ENCODE assay signal across 1 cellular context in the genomic region with DNA sequence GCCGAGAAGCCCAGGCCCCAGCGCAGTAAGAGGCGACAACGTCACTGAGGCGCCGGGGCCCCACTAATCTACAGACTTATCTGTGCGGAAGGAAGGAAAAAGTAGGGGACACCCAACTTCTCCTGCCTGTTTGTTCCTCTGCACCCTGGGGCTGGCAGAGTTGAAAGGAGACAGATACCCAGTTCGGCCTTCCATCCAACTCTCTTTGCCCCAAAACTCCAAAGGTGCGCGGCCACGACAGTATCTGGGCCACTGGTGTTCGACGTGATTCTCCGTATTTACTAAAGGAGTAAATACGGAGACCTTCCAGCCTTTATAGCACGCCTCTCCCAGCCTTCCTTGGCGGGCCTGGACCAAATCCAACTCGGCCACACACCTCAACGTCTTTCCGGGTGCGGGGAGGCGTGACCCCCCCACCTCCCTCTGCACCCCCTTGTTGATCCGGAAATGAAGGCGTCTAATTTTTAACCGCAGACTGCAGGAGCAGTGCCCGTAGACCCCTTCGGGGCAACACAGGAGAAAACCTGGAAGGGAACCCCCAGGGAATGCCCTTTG.
TF ChIP-seq lines count a peak whose summit lies in the region.

No MANE protein-coding gene starts in this region.

TF ChIP-seq in HepG2, 621 proteins besides CTCF, POLR2A, EP300 and RAD21 (continued from another document):
- TF ChIP-seq, protein P1, sequence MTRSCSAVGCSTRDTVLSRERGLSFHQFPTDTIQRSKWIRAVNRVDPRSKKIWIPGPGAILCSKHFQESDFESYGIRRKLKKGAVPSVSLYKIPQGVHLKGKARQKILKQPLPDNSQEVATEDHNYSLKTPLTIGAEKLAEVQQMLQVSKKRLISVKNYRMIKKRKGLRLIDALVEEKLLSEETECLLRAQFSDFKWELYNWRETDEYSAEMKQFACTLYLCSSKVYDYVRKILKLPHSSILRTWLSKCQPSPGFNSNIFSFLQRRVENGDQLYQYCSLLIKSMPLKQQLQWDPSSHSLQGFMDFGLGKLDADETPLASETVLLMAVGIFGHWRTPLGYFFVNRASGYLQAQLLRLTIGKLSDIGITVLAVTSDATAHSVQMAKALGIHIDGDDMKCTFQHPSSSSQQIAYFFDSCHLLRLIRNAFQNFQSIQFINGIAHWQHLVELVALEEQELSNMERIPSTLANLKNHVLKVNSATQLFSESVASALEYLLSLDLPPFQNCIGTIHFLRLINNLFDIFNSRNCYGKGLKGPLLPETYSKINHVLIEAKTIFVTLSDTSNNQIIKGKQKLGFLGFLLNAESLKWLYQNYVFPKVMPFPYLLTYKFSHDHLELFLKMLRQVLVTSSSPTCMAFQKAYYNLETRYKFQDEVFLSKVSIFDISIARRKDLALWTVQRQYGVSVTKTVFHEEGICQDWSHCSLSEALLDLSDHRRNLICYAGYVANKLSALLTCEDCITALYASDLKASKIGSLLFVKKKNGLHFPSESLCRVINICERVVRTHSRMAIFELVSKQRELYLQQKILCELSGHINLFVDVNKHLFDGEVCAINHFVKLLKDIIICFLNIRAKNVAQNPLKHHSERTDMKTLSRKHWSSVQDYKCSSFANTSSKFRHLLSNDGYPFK (CRISPR knock-in tag; IDR thresholded peaks at IDR 0.05; ENCODE audit: borderline replicate concordance): 0 out of 2 replicates have a peak, but pooled peaks have one; percentile 11
- TF ChIP-seq, protein P2, sequence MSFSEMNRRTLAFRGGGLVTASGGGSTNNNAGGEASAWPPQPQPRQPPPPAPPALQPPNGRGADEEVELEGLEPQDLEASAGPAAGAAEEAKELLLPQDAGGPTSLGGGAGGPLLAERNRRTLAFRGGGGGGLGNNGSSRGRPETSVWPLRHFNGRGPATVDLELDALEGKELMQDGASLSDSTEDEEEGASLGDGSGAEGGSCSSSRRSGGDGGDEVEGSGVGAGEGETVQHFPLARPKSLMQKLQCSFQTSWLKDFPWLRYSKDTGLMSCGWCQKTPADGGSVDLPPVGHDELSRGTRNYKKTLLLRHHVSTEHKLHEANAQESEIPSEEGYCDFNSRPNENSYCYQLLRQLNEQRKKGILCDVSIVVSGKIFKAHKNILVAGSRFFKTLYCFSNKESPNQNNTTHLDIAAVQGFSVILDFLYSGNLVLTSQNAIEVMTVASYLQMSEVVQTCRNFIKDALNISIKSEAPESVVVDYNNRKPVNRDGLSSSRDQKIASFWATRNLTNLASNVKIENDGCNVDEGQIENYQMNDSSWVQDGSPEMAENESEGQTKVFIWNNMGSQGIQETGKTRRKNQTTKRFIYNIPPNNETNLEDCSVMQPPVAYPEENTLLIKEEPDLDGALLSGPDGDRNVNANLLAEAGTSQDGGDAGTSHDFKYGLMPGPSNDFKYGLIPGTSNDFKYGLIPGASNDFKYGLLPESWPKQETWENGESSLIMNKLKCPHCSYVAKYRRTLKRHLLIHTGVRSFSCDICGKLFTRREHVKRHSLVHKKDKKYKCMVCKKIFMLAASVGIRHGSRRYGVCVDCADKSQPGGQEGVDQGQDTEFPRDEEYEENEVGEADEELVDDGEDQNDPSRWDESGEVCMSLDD (CRISPR knock-in tag; IDR thresholded peaks at IDR 0.05; ENCODE audit: borderline replicate concordance): peak; percentile 12
- TF ChIP-seq ZNF224 (CRISPR knock-in tag; IDR thresholded peaks at IDR 0.05) (0 out of 2 replicates have a peak, but pooled peaks have one; percentile 37), GPN1 (CRISPR knock-in tag; IDR thresholded peaks at IDR 0.05; ENCODE audit: borderline replicate concordance) (no peak), GABPA (IDR thresholded peaks at IDR 0.05; ENCODE audit: low read depth, low read length) (no peak), GABPA (CRISPR knock-in tag; IDR thresholded peaks at IDR 0.05; ENCODE audit: low read depth) (peak; percentile 26; the same call in 1 of the 2 replicates), TOPORS (CRISPR knock-in tag; IDR thresholded peaks at IDR 0.05) (0 out of 2 replicates have a peak, but pooled peaks have one; percentile 29), KAT7 (CRISPR knock-in tag; IDR thresholded peaks at IDR 0.05; ENCODE audit: borderline replicate concordance) (peak; percentile 27; the same call in 1 of the 2 replicates), ZNF138 (CRISPR knock-in tag; IDR thresholded peaks at IDR 0.05; ENCODE audit: low read depth) (no peak), KAT8 (CRISPR knock-in tag; IDR thresholded peaks at IDR 0.05) (peak; percentile 8), HES4 (CRISPR knock-in tag; IDR thresholded peaks at IDR 0.05; ENCODE audit: borderline replicate concordance) (peak; percentile 67; the same call in 1 of the 2 replicates), FOXA1 (IDR thresholded peaks at IDR 0.05) (no peak), FOXA1 (CRISPR knock-in tag; IDR thresholded peaks at IDR 0.05) (peak; percentile 5; the same call in 1 of the 2 replicates), KMT2B (CRISPR knock-in tag; IDR thresholded peaks at IDR 0.05) (0 out of 2 replicates have a peak, but pooled peaks have one; percentile 4), FOXO1 (CRISPR knock-in tag; IDR thresholded peaks at IDR 0.05) (0 out of 2 replicates have a peak, but pooled peaks have one; percentile 4), U2AF1 (optimal IDR thresholded peaks at IDR 0.05; ENCODE audit: low read depth, low read length) (peak; percentile 48), TAF15 (IDR thresholded peaks at IDR 0.05; ENCODE audit: low read depth, low read length, poor library complexity, severe bottlenecking) (no peak), ZSCAN29 (CRISPR knock-in tag; conservative IDR thresholded peaks at IDR 0.05) (peak; percentile 9; the same call in 1 of the 2 replicates), ZNF446 (CRISPR knock-in tag; IDR thresholded peaks at IDR 0.05) (0 out of 2 replicates have a peak, but pooled peaks have one; percentile 30), SIN3A (IDR thresholded peaks at IDR 0.05; ENCODE audit: borderline replicate concordance, low read depth, low read length) (peak; percentile 33; the same call in 1 of the 2 replicates)
- TF ChIP-seq, protein P3, sequence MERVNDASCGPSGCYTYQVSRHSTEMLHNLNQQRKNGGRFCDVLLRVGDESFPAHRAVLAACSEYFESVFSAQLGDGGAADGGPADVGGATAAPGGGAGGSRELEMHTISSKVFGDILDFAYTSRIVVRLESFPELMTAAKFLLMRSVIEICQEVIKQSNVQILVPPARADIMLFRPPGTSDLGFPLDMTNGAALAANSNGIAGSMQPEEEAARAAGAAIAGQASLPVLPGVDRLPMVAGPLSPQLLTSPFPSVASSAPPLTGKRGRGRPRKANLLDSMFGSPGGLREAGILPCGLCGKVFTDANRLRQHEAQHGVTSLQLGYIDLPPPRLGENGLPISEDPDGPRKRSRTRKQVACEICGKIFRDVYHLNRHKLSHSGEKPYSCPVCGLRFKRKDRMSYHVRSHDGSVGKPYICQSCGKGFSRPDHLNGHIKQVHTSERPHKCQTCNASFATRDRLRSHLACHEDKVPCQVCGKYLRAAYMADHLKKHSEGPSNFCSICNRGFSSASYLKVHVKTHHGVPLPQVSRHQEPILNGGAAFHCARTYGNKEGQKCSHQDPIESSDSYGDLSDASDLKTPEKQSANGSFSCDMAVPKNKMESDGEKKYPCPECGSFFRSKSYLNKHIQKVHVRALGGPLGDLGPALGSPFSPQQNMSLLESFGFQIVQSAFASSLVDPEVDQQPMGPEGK (CRISPR knock-in tag; IDR thresholded peaks at IDR 0.05): peak; percentile 77
- TF ChIP-seq, protein P4, sequence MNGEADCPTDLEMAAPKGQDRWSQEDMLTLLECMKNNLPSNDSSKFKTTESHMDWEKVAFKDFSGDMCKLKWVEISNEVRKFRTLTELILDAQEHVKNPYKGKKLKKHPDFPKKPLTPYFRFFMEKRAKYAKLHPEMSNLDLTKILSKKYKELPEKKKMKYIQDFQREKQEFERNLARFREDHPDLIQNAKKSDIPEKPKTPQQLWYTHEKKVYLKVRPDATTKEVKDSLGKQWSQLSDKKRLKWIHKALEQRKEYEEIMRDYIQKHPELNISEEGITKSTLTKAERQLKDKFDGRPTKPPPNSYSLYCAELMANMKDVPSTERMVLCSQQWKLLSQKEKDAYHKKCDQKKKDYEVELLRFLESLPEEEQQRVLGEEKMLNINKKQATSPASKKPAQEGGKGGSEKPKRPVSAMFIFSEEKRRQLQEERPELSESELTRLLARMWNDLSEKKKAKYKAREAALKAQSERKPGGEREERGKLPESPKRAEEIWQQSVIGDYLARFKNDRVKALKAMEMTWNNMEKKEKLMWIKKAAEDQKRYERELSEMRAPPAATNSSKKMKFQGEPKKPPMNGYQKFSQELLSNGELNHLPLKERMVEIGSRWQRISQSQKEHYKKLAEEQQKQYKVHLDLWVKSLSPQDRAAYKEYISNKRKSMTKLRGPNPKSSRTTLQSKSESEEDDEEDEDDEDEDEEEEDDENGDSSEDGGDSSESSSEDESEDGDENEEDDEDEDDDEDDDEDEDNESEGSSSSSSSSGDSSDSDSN (CRISPR knock-in tag; IDR thresholded peaks at IDR 0.05): peak; percentile 3; the same call in 1 of the 2 replicates
- TF ChIP-seq, protein P5, sequence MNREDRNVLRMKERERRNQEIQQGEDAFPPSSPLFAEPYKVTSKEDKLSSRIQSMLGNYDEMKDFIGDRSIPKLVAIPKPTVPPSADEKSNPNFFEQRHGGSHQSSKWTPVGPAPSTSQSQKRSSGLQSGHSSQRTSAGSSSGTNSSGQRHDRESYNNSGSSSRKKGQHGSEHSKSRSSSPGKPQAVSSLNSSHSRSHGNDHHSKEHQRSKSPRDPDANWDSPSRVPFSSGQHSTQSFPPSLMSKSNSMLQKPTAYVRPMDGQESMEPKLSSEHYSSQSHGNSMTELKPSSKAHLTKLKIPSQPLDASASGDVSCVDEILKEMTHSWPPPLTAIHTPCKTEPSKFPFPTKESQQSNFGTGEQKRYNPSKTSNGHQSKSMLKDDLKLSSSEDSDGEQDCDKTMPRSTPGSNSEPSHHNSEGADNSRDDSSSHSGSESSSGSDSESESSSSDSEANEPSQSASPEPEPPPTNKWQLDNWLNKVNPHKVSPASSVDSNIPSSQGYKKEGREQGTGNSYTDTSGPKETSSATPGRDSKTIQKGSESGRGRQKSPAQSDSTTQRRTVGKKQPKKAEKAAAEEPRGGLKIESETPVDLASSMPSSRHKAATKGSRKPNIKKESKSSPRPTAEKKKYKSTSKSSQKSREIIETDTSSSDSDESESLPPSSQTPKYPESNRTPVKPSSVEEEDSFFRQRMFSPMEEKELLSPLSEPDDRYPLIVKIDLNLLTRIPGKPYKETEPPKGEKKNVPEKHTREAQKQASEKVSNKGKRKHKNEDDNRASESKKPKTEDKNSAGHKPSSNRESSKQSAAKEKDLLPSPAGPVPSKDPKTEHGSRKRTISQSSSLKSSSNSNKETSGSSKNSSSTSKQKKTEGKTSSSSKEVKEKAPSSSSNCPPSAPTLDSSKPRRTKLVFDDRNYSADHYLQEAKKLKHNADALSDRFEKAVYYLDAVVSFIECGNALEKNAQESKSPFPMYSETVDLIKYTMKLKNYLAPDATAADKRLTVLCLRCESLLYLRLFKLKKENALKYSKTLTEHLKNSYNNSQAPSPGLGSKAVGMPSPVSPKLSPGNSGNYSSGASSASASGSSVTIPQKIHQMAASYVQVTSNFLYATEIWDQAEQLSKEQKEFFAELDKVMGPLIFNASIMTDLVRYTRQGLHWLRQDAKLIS (CRISPR knock-in tag; IDR thresholded peaks at IDR 0.05): 0 out of 2 replicates have a peak, but pooled peaks have one; percentile 9
- TF ChIP-seq, protein P6, sequence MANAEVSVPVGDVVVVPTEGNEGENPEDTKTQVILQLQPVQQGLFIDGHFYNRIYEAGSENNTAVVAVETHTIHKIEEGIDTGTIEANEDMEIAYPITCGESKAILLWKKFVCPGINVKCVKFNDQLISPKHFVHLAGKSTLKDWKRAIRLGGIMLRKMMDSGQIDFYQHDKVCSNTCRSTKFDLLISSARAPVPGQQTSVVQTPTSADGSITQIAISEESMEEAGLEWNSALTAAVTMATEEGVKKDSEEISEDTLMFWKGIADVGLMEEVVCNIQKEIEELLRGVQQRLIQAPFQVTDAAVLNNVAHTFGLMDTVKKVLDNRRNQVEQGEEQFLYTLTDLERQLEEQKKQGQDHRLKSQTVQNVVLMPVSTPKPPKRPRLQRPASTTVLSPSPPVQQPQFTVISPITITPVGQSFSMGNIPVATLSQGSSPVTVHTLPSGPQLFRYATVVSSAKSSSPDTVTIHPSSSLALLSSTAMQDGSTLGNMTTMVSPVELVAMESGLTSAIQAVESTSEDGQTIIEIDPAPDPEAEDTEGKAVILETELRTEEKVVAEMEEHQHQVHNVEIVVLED (CRISPR knock-in tag; IDR thresholded peaks at IDR 0.05; ENCODE audit: borderline replicate concordance): 0 out of 2 replicates have a peak, but pooled peaks have one; percentile 1
- TF ChIP-seq, protein P7, sequence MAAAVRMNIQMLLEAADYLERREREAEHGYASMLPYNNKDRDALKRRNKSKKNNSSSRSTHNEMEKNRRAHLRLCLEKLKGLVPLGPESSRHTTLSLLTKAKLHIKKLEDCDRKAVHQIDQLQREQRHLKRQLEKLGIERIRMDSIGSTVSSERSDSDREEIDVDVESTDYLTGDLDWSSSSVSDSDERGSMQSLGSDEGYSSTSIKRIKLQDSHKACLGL (CRISPR knock-in tag; IDR thresholded peaks at IDR 0.05): 0 out of 2 replicates have a peak, but pooled peaks have one; percentile 0
- TF ChIP-seq, protein P8, sequence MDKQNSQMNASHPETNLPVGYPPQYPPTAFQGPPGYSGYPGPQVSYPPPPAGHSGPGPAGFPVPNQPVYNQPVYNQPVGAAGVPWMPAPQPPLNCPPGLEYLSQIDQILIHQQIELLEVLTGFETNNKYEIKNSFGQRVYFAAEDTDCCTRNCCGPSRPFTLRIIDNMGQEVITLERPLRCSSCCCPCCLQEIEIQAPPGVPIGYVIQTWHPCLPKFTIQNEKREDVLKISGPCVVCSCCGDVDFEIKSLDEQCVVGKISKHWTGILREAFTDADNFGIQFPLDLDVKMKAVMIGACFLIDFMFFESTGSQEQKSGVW (CRISPR knock-in tag; IDR thresholded peaks at IDR 0.05; ENCODE audit: borderline replicate concordance): 0 out of 2 replicates have a peak, but pooled peaks have one; percentile 73
